Comparison of ENCODE assay signal across 21 cellular contexts in the genomic region with DNA sequence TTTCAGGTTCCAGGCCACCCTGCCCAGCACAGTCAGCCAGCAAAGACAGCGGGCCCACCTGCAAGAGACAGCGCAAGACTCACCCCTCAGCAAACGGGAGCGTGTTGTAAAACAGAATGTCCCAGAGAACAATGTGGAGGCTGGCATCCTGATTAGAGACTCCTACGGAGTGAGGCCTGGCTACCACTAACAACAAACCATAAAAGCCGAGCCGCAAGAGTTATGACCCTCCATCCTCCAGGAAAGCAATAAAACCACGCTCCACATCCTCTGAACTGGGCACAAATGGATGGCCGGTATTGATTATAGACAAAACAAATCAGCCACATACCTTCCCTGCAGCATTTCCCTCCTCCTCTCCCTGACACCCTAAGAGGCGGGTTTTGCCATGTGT.
"Had no signal": no experiment of that assay in that cellular context is flagged by ENCODE, and none has a peak within 500 bp of the region (broad histone marks: within the 10 kb centered on the region; RNA-seq: fewer than 3 reads in every experiment).

No MANE protein-coding gene starts in this region.

- H3K27me3 ChIP-seq: cardiac muscle cell, dorsolateral prefrontal cortex, hepatocyte, ovary, right lobe of liver, stomach had no signal

- H3K9me3 ChIP-seq: adrenal gland, ovary, right lobe of liver, stomach, thoracic aorta had no signal

- H3K79me2 ChIP-seq: hepatocyte had no signal

- ATAC-seq: activated CD8-positive, alpha-beta memory T cell treated with anti-CD3 and anti-CD28 coated beads, Interleukin-2, amount 10 ng/mL, durations not matched to agents 7 days and 5 days; left lobe of liver; right lobe of liver had no signal

- H3K36me3 ChIP-seq: adrenal gland, cardiac muscle cell, ovary, right lobe of liver, stomach, thoracic aorta had no signal

- H3K4me3 ChIP-seq: adrenal gland, cardiac muscle cell, dorsolateral prefrontal cortex, hepatocyte, ovary, right lobe of liver, smooth muscle cell, stomach, thoracic aorta had no signal

- DNase-seq: activated B cell treated with CpG ODN at 0.5 μM for 24 hours; activated CD8-positive, alpha-beta memory T cell treated with anti-CD3 and anti-CD28 coated beads, Interleukin-2, amount 10 ng/mL, durations not matched to agents 7 days and 5 days; activated effector memory CD4-positive, alpha-beta T cell treated with anti-CD3 and anti-CD28 coated beads, Interleukin-2, amount 50 U/mL, for 16 hours; activated T-cell treated with anti-CD3 and anti-CD28 coated beads, Interleukin-2, amount 50 U/mL, for 4 hours; adrenal gland; dorsolateral prefrontal cortex; endodermal cell; islet precursor cell; mammary epithelial cell; naive B cell; ovary; right lobe of liver; stimulated activated CD4-positive, alpha-beta T cell treated with anti-CD3 and anti-CD28 coated beads, Interleukin-4, amount 100 ng/mL, for 4 hours; stimulated activated CD8-positive, alpha-beta memory T cell treated with anti-CD3 and anti-CD28 coated beads, Interleukin-4, amount 100 ng/mL, for 48 hours; stomach; SW 1271 had no signal

- H3K36me3 Mint-ChIP-seq: activated CD8-positive, alpha-beta memory T cell treated with anti-CD3 and anti-CD28 coated beads, Interleukin-2, amount 10 ng/mL, durations not matched to agents 7 days and 5 days; naive B cell had no signal

- H3K27ac Mint-ChIP-seq: activated B cell treated with CpG ODN at 0.5 μM for 24 hours; activated CD8-positive, alpha-beta memory T cell treated with anti-CD3 and anti-CD28 coated beads, Interleukin-2, amount 10 ng/mL, durations not matched to agents 7 days and 5 days; endodermal cell; naive B cell had no signal

- H3K4me1 ChIP-seq: adrenal gland, right lobe of liver, stomach had no signal

- H3K4me2 ChIP-seq: hepatocyte, smooth muscle cell had no signal

- H3K4me1 Mint-ChIP-seq: activated B cell treated with CpG ODN at 0.5 μM for 24 hours, naive B cell had no signal

- H2AFZ ChIP-seq: hepatocyte had no signal

- H3K4me3 Mint-ChIP-seq: activated B cell treated with CpG ODN at 0.5 μM for 24 hours; activated CD8-positive, alpha-beta memory T cell treated with anti-CD3 and anti-CD28 coated beads, Interleukin-2, amount 10 ng/mL, durations not matched to agents 7 days and 5 days; activated T-cell treated with anti-CD3 and anti-CD28 coated beads, Interleukin-2, amount 50 U/mL, for 4 hours; endodermal cell; naive B cell had no signal

- H3K27ac ChIP-seq: adrenal gland, cardiac muscle cell, dorsolateral prefrontal cortex, hepatocyte, ovary, right lobe of liver, stomach, thoracic aorta had no signal

- H3K9me3 Mint-ChIP-seq: activated B cell treated with CpG ODN at 0.5 μM for 24 hours; activated T-cell treated with anti-CD3 and anti-CD28 coated beads, Interleukin-2, amount 50 U/mL, for 4 hours; endodermal cell; naive B cell had no signal
